In the genomic region with DNA sequence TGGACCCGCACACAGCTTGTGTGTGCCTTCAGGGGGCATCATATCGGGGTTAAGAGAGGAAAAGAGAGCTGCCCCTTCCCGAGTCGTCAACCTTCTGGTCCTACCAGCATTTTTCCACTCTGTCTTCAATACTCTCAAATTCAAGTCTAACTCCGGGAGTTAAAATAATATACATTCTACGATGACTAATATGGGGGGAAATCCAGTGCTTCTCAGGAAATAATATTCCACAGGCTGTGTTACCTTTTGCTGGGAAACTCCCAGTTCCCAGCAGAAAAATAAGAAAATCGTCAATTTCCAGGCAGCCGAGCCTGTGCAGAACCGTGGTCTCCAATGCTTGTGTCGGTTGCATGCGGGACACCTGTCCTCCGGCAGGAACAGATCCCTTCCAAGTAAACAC, we compare ENCODE assay signal across 20 cellular contexts.
A peak's percentile ranks its signal among the peaks of the same experiment; 100 is the strongest.
DNase-seq lines count a peak whose midpoint lies in the region; TF ChIP-seq lines count a peak whose summit lies in the region.
"Had no signal": no experiment of that assay in that cellular context is flagged by ENCODE, and none has a peak within 500 bp of the region (broad histone marks: within the 10 kb centered on the region; RNA-seq: fewer than 3 reads in every experiment).

No MANE protein-coding gene starts in this region.

- no peak for TF ChIP-seq CTCF in fibroblast of lung (conservative IDR thresholded peaks at IDR 0.05 in 1 of 2, IDR thresholded peaks at IDR 0.05 in 1 of 2; ENCODE audit: low read depth in 1 of 2, low read length in 2 of 2)

- H3K4me1 ChIP-seq in adipocyte (ENCODE audit: control insufficient read depth, insufficient read depth, low read length), result no peaks in the 10 kb centered on the region
- no peaks in the 10 kb centered on the region for H3K4me1 ChIP-seq in fibroblast of lung (ENCODE audit: control insufficient read depth, extremely low read depth, insufficient read depth, low read length)
- H3K4me1 ChIP-seq in stomach smooth muscle (ENCODE audit: control insufficient read depth, insufficient read depth, low read length), result peaks cover 25% of the 10 kb centered on the region

- H3K4me3 ChIP-seq in adipocyte (ENCODE audit: low read length), result no peak overlapping the region
- no peak overlapping the region for H3K4me3 ChIP-seq in fibroblast of lung (replicated peaks in 1 of 4; ENCODE audit: control extremely low read depth in 1 of 4, insufficient read depth in 1 of 4, low read depth in 3 of 4, low read length in 4 of 4)
- no peak overlapping the region for H3K4me3 ChIP-seq in stomach smooth muscle (ENCODE audit: low read length in 2 of 2)
- H3K4me3 ChIP-seq: GM23248, HAP-1, K562, SJCRH30 had no signal

- DNase-seq in ELR (ENCODE audit: low read depth) (peak; percentile 57), adipocyte (ENCODE audit: low read depth) (peak; percentile 16), fibroblast of lung (ENCODE audit: low read depth in 2 of 2) (peak; percentile 39 to 61), KBM-7 (no peak), midbrain (lab: John Stamatoyannopoulos, UW) (no peak)
- no peak for DNase-seq in activated naive CD4-positive, alpha-beta T cell treated with Interleukin-2 at 50 U/mL for 16 hours
- DNase-seq: CD4-positive, CD25-positive, alpha-beta regulatory T cell; GM23248; NCI-H1105; NCI-H146; NCI-H2081; NCI-H2171; NCI-H345; NCI-H524; NCI-H774; NK-92 treated with Interleukin-12 subunit alpha and Interleukin-12 subunit beta, amount 100 ng/mL, for 24 hours; SJCRH30 had no signal

- no peaks in the 10 kb centered on the region for H3K36me3 ChIP-seq in adipocyte (ENCODE audit: control insufficient read depth, insufficient read depth, low read length, severe bottlenecking)
- no peaks in the 10 kb centered on the region for H3K36me3 ChIP-seq in fibroblast of lung (ENCODE audit: control insufficient read depth, insufficient read depth, low read length)
- no peaks in the 10 kb centered on the region for H3K36me3 ChIP-seq in stomach smooth muscle (ENCODE audit: control insufficient read depth in 2 of 2, insufficient read depth in 2 of 2, low read length in 2 of 2)
- H3K36me3 ChIP-seq: HAP-1, SJCRH30 had no signal

- H3K27ac ChIP-seq in fibroblast of lung (ENCODE audit: insufficient read depth, low read length) (no peak overlapping the region), stomach smooth muscle (ENCODE audit: low read length) (peak overlapping the region; percentile 6)
- H3K27ac ChIP-seq: GM23248, SJCRH30 had no signal

- in situ Hi-C loops in KBM-7 (cut with MboI; ENCODE audit: low pct_unique_long_range_greater_than_20kb, low sequenced_read_pairs), result no loop called here

- H3K79me2 ChIP-seq in fibroblast of lung (ENCODE audit: control insufficient read depth, insufficient read depth, low read length), result no peaks in the 10 kb centered on the region

- H3K4me2 ChIP-seq in fibroblast of lung (ENCODE audit: extremely low read depth, insufficient read depth, low read length), result no peak overlapping the region

- H3K27me3 ChIP-seq in adipocyte (replicated peaks; ENCODE audit: control insufficient read depth, insufficient read depth, low read length), result peaks cover 49% of the 10 kb centered on the region
- H3K27me3 ChIP-seq in fibroblast of lung (ENCODE audit: control insufficient read depth, insufficient read depth, low read length), result no peaks in the 10 kb centered on the region
- H3K27me3 ChIP-seq in stomach smooth muscle (ENCODE audit: control insufficient read depth in 1 of 2, insufficient read depth in 2 of 2, low read length in 2 of 2), result no peaks in the 10 kb centered on the region
- H3K27me3 ChIP-seq: SJCRH30 had no signal

- no peak overlapping the region for H3K9ac ChIP-seq in adipocyte (ENCODE audit: low read length)
- H3K9ac ChIP-seq in fibroblast of lung (ENCODE audit: insufficient read depth, low read length), result no peak overlapping the region
- H3K9ac ChIP-seq in stomach smooth muscle (ENCODE audit: low read length in 2 of 2), result no peak overlapping the region
- H3K9ac ChIP-seq: GM23248 had no signal

- H3K9me3 ChIP-seq in adipocyte (ENCODE audit: control insufficient read depth, low read length) (peaks cover 2% of the 10 kb centered on the region), fibroblast of lung (ENCODE audit: control insufficient read depth, insufficient read depth, low read depth, low read length) (no peaks in the 10 kb centered on the region), stomach smooth muscle (ENCODE audit: control insufficient read depth in 2 of 2, low read length in 2 of 2) (no peaks in the 10 kb centered on the region)
- H3K9me3 ChIP-seq: HAP-1, SJCRH30 had no signal

- H4K20me1 ChIP-seq in fibroblast of lung (ENCODE audit: control insufficient read depth, extremely low read depth, insufficient read depth, low read length), result no peaks in the 10 kb centered on the region

- H2AFZ ChIP-seq in fibroblast of lung (ENCODE audit: low read length), result no peak overlapping the region
- H2AFZ ChIP-seq: GM23248 had no signal

Comparison
In these comparisons a context has a peak if more than half of its experiments do, and no peak if none do; other contexts are left out.
1. DNase-seq: peak in ELR (single experiment), adipocyte (single experiment) and fibroblast of lung (2 of 2); none in activated naive CD4-positive, alpha-beta T cell treated with Interleukin-2 at 50 U/mL for 16 hours (single experiment), KBM-7 (single experiment) and midbrain (single experiment).